8 cellular contexts compared by ENCODE assay signal in the genomic region with DNA sequence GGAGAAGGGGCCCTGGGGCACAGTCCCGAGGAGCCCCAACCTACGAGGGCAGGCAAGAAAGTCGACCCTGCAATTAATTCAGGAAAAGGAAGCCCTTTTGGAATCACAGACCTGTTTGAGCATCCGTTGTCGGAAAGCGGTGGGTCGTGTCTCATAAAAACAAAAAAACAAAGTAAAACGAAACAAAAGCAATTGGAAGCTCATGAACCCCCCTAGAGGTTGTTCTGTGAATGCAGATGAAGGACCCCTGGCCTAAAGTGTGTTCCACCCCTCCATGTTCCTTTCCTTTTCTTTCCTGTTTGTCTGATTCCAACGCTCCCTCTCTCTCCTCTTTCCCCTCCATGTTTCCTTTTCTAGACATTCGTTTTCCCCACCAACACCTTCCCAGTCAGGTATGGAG.
DNase-seq lines count a peak whose midpoint lies in the region; ATAC-seq and TF ChIP-seq lines count a peak whose summit lies in the region.

No MANE protein-coding gene starts in this region.

- no peak overlapping the region for H3K27ac ChIP-seq in SU-DHL-6 (ENCODE audit: low read depth, low read length)
- H3K27ac ChIP-seq in ascending aorta = no peak overlapping the region

- H3F3A ChIP-seq in SU-DHL-6 (ENCODE audit: insufficient read depth) = no peaks in the 10 kb centered on the region

- no peaks in the 10 kb centered on the region for H3K4me1 ChIP-seq in ascending aorta

- ATAC-seq in GM21825 (IDR thresholded peaks at IDR 0.05; ENCODE audit: unreplicated experiment) = no peak

- H4K20me1 ChIP-seq in SU-DHL-6 (ENCODE audit: low read depth, low read length) = no peaks in the 10 kb centered on the region

- H3K4me2 ChIP-seq in SU-DHL-6 (ENCODE audit: low read depth, low read length, poor library complexity, severe bottlenecking) = peak overlapping the region; percentile 34

- no peaks in the 10 kb centered on the region for H3K79me2 ChIP-seq in SU-DHL-6 (ENCODE audit: insufficient read depth, low read length)

- TF ChIP-seq CTCF in AG09309 (IDR thresholded peaks at IDR 0.05; ENCODE audit: control insufficient read depth, insufficient read depth, low read depth, low read length, missing control alignments) = peak; percentile 49
- peak; percentile 71 for TF ChIP-seq CTCF in GM12874 (IDR thresholded peaks at IDR 0.05; ENCODE audit: insufficient read depth, low read depth, low read length)
- peak; percentile 27 for TF ChIP-seq CTCF in SU-DHL-6 (IDR thresholded peaks at IDR 0.05; ENCODE audit: insufficient read depth, low read length, poor library complexity, severe bottlenecking)
- TF ChIP-seq CTCF in ascending aorta (IDR thresholded peaks at IDR 0.05) = no peak

- H3K9me3 ChIP-seq in SU-DHL-6 (ENCODE audit: insufficient read depth, low read length) (no peaks in the 10 kb centered on the region), ascending aorta (no peaks in the 10 kb centered on the region)

- intact Hi-C loops in posterior vena cava (cut with DNase I) = no loop called here
- intact Hi-C loops in ascending aorta (cut with DNase I) = no loop called here

- H3K4me3 ChIP-seq in AG09309 (ENCODE audit: control insufficient read depth, low read depth, low read length) = no peak overlapping the region
- H3K4me3 ChIP-seq in SU-DHL-6 (ENCODE audit: insufficient read depth, low read length, poor library complexity, severe bottlenecking) = no peak overlapping the region
- no peak overlapping the region for H3K4me3 ChIP-seq in ascending aorta

- no peaks in the 10 kb centered on the region for H3K36me3 ChIP-seq in SU-DHL-6 (ENCODE audit: low read length)
- H3K36me3 ChIP-seq in ascending aorta = no peaks in the 10 kb centered on the region

- H3K27me3 ChIP-seq in SU-DHL-6 (ENCODE audit: low read length) (no peaks in the 10 kb centered on the region), ascending aorta (no peaks in the 10 kb centered on the region)

- DNase-seq in AG09309 (ENCODE audit: low read depth) (no peak), iPS DF 19.7 (ENCODE audit: low read depth, low spot score) (peak; percentile 25), NCI-H2196 (lab: John Stamatoyannopoulos, UW; ENCODE audit: unreplicated experiment) (no peak), posterior vena cava (ENCODE audit: low spot score) (no peak), ascending aorta (ENCODE audit: low spot score in 2 of 2) (no peak)

- H2AFZ ChIP-seq in SU-DHL-6 (ENCODE audit: low read depth, low read length, severe bottlenecking) = no peak overlapping the region

- no peak overlapping the region for H3K9ac ChIP-seq in SU-DHL-6 (ENCODE audit: low read length)

- H3K9me2 ChIP-seq in SU-DHL-6 (replicated peaks; ENCODE audit: insufficient read depth, low read length) = no peaks in the 10 kb centered on the region

Comparison
In these comparisons a context has a peak if more than half of its experiments do, and no peak if none do; other contexts are left out.
1. CTCF ChIP-seq: peak in AG09309 (single experiment), GM12874 (single experiment) and SU-DHL-6 (single experiment); none in ascending aorta (0 of 3).